Comparison of ENCODE assay signal across 1 cellular context in the genomic region with DNA sequence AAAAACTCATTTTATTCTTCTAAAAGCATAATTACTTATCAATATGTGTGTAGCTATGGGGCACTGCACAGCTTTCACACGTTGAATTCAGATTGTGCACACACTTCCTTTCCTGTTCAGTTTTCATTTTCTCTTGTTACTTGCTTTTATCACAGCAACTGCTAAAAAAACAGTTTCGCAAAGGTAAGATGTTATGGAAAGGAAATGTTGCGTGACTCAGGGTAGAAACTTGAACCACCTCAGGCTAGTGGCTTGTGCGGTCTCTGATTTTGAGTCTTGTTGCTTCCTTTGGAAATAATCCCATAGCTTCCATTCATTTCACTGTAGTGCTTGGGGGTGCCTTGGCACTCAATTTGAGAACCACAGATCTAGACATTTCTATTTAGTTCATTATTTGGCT.
TF ChIP-seq lines count a peak whose summit lies in the region.

No MANE protein-coding gene starts in this region.

TF ChIP-seq in GM12878, 131 proteins besides CTCF, POLR2A, EP300 and RAD21 (continued from another document and continues in another):
- TF ChIP-seq, protein P1, sequence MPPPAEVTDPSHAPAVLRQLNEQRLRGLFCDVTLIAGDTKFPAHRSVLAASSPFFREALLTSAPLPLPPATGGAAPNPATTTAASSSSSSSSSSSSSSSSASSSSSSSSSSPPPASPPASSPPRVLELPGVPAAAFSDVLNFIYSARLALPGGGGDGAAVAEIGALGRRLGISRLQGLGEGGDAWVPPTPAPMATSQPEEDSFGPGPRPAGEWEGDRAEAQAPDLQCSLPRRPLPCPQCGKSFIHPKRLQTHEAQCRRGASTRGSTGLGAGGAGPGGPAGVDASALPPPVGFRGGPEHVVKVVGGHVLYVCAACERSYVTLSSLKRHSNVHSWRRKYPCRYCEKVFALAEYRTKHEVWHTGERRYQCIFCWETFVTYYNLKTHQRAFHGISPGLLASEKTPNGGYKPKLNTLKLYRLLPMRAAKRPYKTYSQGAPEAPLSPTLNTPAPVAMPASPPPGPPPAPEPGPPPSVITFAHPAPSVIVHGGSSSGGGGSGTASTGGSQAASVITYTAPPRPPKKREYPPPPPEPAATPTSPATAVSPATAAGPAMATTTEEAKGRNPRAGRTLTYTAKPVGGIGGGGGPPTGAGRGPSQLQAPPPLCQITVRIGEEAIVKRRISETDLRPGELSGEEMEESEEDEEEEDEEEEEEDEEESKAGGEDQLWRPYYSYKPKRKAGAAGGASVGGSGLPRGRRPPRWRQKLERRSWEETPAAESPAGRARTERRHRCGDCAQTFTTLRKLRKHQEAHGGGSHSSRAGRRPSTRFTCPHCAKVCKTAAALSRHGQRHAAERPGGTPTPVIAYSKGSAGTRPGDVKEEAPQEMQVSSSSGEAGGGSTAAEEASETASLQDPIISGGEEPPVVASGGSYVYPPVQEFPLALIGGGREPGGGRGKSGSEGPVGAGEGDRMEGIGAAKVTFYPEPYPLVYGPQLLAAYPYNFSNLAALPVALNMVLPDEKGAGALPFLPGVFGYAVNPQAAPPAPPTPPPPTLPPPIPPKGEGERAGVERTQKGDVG (CRISPR knock-in tag; IDR thresholded peaks at IDR 0.05): no peak
- peak; percentile 72 for TF ChIP-seq IKZF1 (conservative IDR thresholded peaks at IDR 0.05)
- TF ChIP-seq RFX5 (IDR thresholded peaks at IDR 0.05; ENCODE audit: low read depth, low read length): no peak
- TF ChIP-seq, protein P2, sequence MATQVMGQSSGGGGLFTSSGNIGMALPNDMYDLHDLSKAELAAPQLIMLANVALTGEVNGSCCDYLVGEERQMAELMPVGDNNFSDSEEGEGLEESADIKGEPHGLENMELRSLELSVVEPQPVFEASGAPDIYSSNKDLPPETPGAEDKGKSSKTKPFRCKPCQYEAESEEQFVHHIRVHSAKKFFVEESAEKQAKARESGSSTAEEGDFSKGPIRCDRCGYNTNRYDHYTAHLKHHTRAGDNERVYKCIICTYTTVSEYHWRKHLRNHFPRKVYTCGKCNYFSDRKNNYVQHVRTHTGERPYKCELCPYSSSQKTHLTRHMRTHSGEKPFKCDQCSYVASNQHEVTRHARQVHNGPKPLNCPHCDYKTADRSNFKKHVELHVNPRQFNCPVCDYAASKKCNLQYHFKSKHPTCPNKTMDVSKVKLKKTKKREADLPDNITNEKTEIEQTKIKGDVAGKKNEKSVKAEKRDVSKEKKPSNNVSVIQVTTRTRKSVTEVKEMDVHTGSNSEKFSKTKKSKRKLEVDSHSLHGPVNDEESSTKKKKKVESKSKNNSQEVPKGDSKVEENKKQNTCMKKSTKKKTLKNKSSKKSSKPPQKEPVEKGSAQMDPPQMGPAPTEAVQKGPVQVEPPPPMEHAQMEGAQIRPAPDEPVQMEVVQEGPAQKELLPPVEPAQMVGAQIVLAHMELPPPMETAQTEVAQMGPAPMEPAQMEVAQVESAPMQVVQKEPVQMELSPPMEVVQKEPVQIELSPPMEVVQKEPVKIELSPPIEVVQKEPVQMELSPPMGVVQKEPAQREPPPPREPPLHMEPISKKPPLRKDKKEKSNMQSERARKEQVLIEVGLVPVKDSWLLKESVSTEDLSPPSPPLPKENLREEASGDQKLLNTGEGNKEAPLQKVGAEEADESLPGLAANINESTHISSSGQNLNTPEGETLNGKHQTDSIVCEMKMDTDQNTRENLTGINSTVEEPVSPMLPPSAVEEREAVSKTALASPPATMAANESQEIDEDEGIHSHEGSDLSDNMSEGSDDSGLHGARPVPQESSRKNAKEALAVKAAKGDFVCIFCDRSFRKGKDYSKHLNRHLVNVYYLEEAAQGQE (IDR thresholded peaks at IDR 0.05; ENCODE audit: low read depth, low read length): no peak
- TF ChIP-seq CREB1 (IDR thresholded peaks at IDR 0.05; ENCODE audit: low read depth): no peak
- TF ChIP-seq NBN (IDR thresholded peaks at IDR 0.05): 0 out of 2 replicates have a peak, but pooled peaks have one; percentile 22
- TF ChIP-seq ATF7 (IDR thresholded peaks at IDR 0.05; ENCODE audit: low read depth): peak; percentile 33; the same call in 1 of the 2 replicates
- TF ChIP-seq SPI1 (IDR thresholded peaks at IDR 0.05; ENCODE audit: borderline replicate concordance, insufficient read depth, low read depth, low read length): no peak; the same call in 1 of the 2 replicates
- TF ChIP-seq, protein P3, sequence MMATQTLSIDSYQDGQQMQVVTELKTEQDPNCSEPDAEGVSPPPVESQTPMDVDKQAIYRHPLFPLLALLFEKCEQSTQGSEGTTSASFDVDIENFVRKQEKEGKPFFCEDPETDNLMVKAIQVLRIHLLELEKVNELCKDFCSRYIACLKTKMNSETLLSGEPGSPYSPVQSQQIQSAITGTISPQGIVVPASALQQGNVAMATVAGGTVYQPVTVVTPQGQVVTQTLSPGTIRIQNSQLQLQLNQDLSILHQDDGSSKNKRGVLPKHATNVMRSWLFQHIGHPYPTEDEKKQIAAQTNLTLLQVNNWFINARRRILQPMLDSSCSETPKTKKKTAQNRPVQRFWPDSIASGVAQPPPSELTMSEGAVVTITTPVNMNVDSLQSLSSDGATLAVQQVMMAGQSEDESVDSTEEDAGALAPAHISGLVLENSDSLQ (IDR thresholded peaks at IDR 0.05): no peak
- TF ChIP-seq, protein P4, sequence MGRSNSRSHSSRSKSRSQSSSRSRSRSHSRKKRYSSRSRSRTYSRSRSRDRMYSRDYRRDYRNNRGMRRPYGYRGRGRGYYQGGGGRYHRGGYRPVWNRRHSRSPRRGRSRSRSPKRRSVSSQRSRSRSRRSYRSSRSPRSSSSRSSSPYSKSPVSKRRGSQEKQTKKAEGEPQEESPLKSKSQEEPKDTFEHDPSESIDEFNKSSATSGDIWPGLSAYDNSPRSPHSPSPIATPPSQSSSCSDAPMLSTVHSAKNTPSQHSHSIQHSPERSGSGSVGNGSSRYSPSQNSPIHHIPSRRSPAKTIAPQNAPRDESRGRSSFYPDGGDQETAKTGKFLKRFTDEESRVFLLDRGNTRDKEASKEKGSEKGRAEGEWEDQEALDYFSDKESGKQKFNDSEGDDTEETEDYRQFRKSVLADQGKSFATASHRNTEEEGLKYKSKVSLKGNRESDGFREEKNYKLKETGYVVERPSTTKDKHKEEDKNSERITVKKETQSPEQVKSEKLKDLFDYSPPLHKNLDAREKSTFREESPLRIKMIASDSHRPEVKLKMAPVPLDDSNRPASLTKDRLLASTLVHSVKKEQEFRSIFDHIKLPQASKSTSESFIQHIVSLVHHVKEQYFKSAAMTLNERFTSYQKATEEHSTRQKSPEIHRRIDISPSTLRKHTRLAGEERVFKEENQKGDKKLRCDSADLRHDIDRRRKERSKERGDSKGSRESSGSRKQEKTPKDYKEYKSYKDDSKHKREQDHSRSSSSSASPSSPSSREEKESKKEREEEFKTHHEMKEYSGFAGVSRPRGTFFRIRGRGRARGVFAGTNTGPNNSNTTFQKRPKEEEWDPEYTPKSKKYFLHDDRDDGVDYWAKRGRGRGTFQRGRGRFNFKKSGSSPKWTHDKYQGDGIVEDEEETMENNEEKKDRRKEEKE (IDR thresholded peaks at IDR 0.05): no peak
- TF ChIP-seq, protein P5, sequence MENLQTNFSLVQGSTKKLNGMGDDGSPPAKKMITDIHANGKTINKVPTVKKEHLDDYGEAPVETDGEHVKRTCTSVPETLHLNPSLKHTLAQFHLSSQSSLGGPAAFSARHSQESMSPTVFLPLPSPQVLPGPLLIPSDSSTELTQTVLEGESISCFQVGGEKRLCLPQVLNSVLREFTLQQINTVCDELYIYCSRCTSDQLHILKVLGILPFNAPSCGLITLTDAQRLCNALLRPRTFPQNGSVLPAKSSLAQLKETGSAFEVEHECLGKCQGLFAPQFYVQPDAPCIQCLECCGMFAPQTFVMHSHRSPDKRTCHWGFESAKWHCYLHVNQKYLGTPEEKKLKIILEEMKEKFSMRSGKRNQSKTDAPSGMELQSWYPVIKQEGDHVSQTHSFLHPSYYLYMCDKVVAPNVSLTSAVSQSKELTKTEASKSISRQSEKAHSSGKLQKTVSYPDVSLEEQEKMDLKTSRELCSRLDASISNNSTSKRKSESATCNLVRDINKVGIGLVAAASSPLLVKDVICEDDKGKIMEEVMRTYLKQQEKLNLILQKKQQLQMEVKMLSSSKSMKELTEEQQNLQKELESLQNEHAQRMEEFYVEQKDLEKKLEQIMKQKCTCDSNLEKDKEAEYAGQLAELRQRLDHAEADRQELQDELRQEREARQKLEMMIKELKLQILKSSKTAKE (IDR thresholded peaks at IDR 0.05; ENCODE audit: low read depth, poor library complexity, severe bottlenecking): peak; percentile 45
- TF ChIP-seq, protein P6, sequence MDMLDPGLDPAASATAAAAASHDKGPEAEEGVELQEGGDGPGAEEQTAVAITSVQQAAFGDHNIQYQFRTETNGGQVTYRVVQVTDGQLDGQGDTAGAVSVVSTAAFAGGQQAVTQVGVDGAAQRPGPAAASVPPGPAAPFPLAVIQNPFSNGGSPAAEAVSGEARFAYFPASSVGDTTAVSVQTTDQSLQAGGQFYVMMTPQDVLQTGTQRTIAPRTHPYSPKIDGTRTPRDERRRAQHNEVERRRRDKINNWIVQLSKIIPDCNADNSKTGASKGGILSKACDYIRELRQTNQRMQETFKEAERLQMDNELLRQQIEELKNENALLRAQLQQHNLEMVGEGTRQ (IDR thresholded peaks at IDR 0.05; ENCODE audit: borderline replicate concordance, low read depth, low read length): no peak
- TF ChIP-seq CEBPB (IDR thresholded peaks at IDR 0.05; ENCODE audit: borderline replicate concordance in 1 of 2, low read depth in 2 of 2, low read length in 2 of 2): no peak
- TF ChIP-seq TCF3 (IDR thresholded peaks at IDR 0.05; ENCODE audit: borderline replicate concordance, insufficient read depth, low read depth, low read length): no peak
- TF ChIP-seq FOXM1 (IDR thresholded peaks at IDR 0.05; ENCODE audit: low read depth, low read length): no peak
- peak; percentile 42; the same call in 1 of the 3 replicates for TF ChIP-seq POU2F2 (IDR thresholded peaks at IDR 0.05; ENCODE audit: borderline replicate concordance, low read depth, low read length)
- 0 out of 2 replicates have a peak, but pooled peaks have one; percentile 29 for TF ChIP-seq DPF2 (IDR thresholded peaks at IDR 0.05)
- TF ChIP-seq, protein P7, sequence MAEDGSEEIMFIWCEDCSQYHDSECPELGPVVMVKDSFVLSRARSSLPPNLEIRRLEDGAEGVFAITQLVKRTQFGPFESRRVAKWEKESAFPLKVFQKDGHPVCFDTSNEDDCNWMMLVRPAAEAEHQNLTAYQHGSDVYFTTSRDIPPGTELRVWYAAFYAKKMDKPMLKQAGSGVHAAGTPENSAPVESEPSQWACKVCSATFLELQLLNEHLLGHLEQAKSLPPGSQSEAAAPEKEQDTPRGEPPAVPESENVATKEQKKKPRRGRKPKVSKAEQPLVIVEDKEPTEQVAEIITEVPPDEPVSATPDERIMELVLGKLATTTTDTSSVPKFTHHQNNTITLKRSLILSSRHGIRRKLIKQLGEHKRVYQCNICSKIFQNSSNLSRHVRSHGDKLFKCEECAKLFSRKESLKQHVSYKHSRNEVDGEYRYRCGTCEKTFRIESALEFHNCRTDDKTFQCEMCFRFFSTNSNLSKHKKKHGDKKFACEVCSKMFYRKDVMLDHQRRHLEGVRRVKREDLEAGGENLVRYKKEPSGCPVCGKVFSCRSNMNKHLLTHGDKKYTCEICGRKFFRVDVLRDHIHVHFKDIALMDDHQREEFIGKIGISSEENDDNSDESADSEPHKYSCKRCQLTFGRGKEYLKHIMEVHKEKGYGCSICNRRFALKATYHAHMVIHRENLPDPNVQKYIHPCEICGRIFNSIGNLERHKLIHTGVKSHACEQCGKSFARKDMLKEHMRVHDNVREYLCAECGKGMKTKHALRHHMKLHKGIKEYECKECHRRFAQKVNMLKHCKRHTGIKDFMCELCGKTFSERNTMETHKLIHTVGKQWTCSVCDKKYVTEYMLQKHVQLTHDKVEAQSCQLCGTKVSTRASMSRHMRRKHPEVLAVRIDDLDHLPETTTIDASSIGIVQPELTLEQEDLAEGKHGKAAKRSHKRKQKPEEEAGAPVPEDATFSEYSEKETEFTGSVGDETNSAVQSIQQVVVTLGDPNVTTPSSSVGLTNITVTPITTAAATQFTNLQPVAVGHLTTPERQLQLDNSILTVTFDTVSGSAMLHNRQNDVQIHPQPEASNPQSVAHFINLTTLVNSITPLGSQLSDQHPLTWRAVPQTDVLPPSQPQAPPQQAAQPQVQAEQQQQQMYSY (CRISPR knock-in tag; IDR thresholded peaks at IDR 0.05): no peak
- TF ChIP-seq MTA2 (IDR thresholded peaks at IDR 0.05; ENCODE audit: low read depth): peak; percentile 68
- TF ChIP-seq SUZ12 (IDR thresholded peaks at IDR 0.05; ENCODE audit: unreplicated experiment): no peak
- TF ChIP-seq MTA3 (IDR thresholded peaks at IDR 0.05; ENCODE audit: borderline replicate concordance, low read length): no peak
- TF ChIP-seq, protein P8, sequence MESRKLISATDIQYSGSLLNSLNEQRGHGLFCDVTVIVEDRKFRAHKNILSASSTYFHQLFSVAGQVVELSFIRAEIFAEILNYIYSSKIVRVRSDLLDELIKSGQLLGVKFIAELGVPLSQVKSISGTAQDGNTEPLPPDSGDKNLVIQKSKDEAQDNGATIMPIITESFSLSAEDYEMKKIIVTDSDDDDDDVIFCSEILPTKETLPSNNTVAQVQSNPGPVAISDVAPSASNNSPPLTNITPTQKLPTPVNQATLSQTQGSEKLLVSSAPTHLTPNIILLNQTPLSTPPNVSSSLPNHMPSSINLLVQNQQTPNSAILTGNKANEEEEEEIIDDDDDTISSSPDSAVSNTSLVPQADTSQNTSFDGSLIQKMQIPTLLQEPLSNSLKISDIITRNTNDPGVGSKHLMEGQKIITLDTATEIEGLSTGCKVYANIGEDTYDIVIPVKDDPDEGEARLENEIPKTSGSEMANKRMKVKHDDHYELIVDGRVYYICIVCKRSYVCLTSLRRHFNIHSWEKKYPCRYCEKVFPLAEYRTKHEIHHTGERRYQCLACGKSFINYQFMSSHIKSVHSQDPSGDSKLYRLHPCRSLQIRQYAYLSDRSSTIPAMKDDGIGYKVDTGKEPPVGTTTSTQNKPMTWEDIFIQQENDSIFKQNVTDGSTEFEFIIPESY (IDR thresholded peaks at IDR 0.05): no peak
- TF ChIP-seq BCL11A (IDR thresholded peaks at IDR 0.05; ENCODE audit: low read depth, low read length): no peak
- TF ChIP-seq, protein P9, sequence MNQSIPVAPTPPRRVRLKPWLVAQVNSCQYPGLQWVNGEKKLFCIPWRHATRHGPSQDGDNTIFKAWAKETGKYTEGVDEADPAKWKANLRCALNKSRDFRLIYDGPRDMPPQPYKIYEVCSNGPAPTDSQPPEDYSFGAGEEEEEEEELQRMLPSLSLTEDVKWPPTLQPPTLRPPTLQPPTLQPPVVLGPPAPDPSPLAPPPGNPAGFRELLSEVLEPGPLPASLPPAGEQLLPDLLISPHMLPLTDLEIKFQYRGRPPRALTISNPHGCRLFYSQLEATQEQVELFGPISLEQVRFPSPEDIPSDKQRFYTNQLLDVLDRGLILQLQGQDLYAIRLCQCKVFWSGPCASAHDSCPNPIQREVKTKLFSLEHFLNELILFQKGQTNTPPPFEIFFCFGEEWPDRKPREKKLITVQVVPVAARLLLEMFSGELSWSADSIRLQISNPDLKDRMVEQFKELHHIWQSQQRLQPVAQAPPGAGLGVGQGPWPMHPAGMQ (IDR thresholded peaks at IDR 0.05; ENCODE audit: borderline replicate concordance): no peak
- no peak for TF ChIP-seq CREM (IDR thresholded peaks at IDR 0.05; ENCODE audit: low read depth)
- no peak for TF ChIP-seq HDAC6 (IDR thresholded peaks at IDR 0.05; ENCODE audit: unreplicated experiment)
- TF ChIP-seq, protein P10, sequence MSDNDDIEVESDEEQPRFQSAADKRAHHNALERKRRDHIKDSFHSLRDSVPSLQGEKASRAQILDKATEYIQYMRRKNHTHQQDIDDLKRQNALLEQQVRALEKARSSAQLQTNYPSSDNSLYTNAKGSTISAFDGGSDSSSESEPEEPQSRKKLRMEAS (IDR thresholded peaks at IDR 0.05; ENCODE audit: low read depth, low read length): no peak
